In the genomic region with DNA sequence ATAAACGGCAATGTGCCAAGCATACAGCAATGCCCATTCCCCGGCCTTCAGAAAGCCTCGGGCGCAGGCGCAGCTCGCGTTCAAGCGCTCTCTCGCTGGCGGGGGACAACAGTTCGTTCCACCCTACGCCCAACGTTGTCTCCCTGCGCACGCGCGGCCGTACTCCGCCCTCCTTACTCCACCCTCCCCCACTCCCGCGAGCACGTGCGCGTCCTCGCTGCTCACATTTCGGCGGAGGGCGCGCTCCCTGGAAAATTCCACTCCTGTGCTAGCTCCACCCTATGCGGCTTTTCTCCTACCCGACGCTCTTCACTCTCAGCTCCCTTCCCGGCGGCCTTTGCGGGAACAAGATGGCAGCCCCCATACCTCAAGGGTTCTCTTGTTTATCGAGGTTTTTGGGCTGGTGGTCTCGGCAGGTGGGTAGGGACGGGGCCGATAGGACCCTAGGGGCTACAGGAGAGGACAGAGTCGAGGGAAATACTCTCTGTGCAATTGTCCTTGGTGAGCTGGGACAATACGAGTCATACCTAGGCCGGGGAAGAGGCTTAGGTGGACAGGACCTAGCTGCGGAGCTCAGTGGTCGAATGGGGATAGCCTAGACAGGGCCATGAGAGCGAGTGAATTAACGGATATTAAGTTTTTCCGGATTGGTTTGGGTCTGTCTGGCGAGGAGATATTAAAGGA, we compare ENCODE assay signal across 1 cellular context.
A peak's percentile ranks its signal among the peaks of the same experiment; 100 is the strongest.
TF ChIP-seq lines count a peak whose summit lies in the region.
"Not testable (repeated sequence)": the region's sequence is repeated elsewhere in the genome, so short reads cannot be mapped to it uniquely, and the experiment has no call there.

A gene (plus strand): TSS at position 335 of the 684 bp plus-strand sequence. CDS start 16 bp downstream, at position 351.

TF ChIP-seq in K562, 482 proteins besides CTCF, POLR2A, EP300 and RAD21 (continued from another document and continues in another):
- TF ChIP-seq, protein P1, sequence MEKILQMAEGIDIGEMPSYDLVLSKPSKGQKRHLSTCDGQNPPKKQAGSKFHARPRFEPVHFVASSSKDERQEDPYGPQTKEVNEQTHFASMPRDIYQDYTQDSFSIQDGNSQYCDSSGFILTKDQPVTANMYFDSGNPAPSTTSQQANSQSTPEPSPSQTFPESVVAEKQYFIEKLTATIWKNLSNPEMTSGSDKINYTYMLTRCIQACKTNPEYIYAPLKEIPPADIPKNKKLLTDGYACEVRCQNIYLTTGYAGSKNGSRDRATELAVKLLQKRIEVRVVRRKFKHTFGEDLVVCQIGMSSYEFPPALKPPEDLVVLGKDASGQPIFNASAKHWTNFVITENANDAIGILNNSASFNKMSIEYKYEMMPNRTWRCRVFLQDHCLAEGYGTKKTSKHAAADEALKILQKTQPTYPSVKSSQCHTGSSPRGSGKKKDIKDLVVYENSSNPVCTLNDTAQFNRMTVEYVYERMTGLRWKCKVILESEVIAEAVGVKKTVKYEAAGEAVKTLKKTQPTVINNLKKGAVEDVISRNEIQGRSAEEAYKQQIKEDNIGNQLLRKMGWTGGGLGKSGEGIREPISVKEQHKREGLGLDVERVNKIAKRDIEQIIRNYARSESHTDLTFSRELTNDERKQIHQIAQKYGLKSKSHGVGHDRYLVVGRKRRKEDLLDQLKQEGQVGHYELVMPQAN (IDR thresholded peaks at IDR 0.05; ENCODE audit: borderline replicate concordance): peak; percentile 70; the same call in 1 of the 2 replicates
- peak; percentile 55 for TF ChIP-seq CREM (IDR thresholded peaks at IDR 0.05; ENCODE audit: low read depth)
- TF ChIP-seq HDAC1 (IDR thresholded peaks at IDR 0.05): peak in 1 of 2 experiments; percentile 55; a peak in 1 of 4 replicates
- peak; percentile 37; the same call in 1 of the 2 replicates for TF ChIP-seq NFRKB (IDR thresholded peaks at IDR 0.05; ENCODE audit: low read depth)
- TF ChIP-seq JUN (IDR thresholded peaks at IDR 0.05; ENCODE audit: borderline replicate concordance, low read depth, low read length): peak; percentile 17; the same call in 1 of the 2 replicates
- TF ChIP-seq JUN (CRISPR knock-in tag; IDR thresholded peaks at IDR 0.05; ENCODE audit: borderline replicate concordance); MYC (CRISPR knock-in tag; IDR thresholded peaks at IDR 0.05; ENCODE audit: borderline replicate concordance, low read depth); NR2C2 (CRISPR knock-in tag; IDR thresholded peaks at IDR 0.05): not testable (repeated sequence)
- TF ChIP-seq, protein P2, sequence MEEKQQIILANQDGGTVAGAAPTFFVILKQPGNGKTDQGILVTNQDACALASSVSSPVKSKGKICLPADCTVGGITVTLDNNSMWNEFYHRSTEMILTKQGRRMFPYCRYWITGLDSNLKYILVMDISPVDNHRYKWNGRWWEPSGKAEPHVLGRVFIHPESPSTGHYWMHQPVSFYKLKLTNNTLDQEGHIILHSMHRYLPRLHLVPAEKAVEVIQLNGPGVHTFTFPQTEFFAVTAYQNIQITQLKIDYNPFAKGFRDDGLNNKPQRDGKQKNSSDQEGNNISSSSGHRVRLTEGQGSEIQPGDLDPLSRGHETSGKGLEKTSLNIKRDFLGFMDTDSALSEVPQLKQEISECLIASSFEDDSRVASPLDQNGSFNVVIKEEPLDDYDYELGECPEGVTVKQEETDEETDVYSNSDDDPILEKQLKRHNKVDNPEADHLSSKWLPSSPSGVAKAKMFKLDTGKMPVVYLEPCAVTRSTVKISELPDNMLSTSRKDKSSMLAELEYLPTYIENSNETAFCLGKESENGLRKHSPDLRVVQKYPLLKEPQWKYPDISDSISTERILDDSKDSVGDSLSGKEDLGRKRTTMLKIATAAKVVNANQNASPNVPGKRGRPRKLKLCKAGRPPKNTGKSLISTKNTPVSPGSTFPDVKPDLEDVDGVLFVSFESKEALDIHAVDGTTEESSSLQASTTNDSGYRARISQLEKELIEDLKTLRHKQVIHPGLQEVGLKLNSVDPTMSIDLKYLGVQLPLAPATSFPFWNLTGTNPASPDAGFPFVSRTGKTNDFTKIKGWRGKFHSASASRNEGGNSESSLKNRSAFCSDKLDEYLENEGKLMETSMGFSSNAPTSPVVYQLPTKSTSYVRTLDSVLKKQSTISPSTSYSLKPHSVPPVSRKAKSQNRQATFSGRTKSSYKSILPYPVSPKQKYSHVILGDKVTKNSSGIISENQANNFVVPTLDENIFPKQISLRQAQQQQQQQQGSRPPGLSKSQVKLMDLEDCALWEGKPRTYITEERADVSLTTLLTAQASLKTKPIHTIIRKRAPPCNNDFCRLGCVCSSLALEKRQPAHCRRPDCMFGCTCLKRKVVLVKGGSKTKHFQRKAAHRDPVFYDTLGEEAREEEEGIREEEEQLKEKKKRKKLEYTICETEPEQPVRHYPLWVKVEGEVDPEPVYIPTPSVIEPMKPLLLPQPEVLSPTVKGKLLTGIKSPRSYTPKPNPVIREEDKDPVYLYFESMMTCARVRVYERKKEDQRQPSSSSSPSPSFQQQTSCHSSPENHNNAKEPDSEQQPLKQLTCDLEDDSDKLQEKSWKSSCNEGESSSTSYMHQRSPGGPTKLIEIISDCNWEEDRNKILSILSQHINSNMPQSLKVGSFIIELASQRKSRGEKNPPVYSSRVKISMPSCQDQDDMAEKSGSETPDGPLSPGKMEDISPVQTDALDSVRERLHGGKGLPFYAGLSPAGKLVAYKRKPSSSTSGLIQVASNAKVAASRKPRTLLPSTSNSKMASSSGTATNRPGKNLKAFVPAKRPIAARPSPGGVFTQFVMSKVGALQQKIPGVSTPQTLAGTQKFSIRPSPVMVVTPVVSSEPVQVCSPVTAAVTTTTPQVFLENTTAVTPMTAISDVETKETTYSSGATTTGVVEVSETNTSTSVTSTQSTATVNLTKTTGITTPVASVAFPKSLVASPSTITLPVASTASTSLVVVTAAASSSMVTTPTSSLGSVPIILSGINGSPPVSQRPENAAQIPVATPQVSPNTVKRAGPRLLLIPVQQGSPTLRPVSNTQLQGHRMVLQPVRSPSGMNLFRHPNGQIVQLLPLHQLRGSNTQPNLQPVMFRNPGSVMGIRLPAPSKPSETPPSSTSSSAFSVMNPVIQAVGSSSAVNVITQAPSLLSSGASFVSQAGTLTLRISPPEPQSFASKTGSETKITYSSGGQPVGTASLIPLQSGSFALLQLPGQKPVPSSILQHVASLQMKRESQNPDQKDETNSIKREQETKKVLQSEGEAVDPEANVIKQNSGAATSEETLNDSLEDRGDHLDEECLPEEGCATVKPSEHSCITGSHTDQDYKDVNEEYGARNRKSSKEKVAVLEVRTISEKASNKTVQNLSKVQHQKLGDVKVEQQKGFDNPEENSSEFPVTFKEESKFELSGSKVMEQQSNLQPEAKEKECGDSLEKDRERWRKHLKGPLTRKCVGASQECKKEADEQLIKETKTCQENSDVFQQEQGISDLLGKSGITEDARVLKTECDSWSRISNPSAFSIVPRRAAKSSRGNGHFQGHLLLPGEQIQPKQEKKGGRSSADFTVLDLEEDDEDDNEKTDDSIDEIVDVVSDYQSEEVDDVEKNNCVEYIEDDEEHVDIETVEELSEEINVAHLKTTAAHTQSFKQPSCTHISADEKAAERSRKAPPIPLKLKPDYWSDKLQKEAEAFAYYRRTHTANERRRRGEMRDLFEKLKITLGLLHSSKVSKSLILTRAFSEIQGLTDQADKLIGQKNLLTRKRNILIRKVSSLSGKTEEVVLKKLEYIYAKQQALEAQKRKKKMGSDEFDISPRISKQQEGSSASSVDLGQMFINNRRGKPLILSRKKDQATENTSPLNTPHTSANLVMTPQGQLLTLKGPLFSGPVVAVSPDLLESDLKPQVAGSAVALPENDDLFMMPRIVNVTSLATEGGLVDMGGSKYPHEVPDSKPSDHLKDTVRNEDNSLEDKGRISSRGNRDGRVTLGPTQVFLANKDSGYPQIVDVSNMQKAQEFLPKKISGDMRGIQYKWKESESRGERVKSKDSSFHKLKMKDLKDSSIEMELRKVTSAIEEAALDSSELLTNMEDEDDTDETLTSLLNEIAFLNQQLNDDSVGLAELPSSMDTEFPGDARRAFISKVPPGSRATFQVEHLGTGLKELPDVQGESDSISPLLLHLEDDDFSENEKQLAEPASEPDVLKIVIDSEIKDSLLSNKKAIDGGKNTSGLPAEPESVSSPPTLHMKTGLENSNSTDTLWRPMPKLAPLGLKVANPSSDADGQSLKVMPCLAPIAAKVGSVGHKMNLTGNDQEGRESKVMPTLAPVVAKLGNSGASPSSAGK (IDR thresholded peaks at IDR 0.05): peak; percentile 73
- TF ChIP-seq NFIC (IDR thresholded peaks at IDR 0.05): peak; percentile 61; the same call in 1 of the 2 replicates
- peak; percentile 67 for TF ChIP-seq SUPT5H (IDR thresholded peaks at IDR 0.05)
- peak; percentile 39 for TF ChIP-seq HMGN3 (IDR thresholded peaks at IDR 0.05; ENCODE audit: borderline replicate concordance, extremely low read depth, insufficient read length, low read depth, low read length)
- TF ChIP-seq, protein P3, sequence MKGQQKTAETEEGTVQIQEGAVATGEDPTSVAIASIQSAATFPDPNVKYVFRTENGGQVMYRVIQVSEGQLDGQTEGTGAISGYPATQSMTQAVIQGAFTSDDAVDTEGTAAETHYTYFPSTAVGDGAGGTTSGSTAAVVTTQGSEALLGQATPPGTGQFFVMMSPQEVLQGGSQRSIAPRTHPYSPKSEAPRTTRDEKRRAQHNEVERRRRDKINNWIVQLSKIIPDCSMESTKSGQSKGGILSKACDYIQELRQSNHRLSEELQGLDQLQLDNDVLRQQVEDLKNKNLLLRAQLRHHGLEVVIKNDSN (CRISPR knock-in tag; IDR thresholded peaks at IDR 0.05): peak; percentile 87
- TF ChIP-seq CXXC5 (CRISPR knock-in tag; IDR thresholded peaks at IDR 0.05): peak; percentile 83
- TF ChIP-seq, protein P4, sequence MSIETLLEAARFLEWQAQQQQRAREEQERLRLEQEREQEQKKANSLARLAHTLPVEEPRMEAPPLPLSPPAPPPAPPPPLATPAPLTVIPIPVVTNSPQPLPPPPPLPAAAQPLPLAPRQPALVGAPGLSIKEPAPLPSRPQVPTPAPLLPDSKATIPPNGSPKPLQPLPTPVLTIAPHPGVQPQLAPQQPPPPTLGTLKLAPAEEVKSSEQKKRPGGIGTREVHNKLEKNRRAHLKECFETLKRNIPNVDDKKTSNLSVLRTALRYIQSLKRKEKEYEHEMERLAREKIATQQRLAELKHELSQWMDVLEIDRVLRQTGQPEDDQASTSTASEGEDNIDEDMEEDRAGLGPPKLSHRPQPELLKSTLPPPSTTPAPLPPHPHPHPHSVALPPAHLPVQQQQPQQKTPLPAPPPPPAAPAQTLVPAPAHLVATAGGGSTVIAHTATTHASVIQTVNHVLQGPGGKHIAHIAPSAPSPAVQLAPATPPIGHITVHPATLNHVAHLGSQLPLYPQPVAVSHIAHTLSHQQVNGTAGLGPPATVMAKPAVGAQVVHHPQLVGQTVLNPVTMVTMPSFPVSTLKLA (conservative IDR thresholded peaks at IDR 0.05): peak; percentile 92 to 95
- TF ChIP-seq, protein P5, sequence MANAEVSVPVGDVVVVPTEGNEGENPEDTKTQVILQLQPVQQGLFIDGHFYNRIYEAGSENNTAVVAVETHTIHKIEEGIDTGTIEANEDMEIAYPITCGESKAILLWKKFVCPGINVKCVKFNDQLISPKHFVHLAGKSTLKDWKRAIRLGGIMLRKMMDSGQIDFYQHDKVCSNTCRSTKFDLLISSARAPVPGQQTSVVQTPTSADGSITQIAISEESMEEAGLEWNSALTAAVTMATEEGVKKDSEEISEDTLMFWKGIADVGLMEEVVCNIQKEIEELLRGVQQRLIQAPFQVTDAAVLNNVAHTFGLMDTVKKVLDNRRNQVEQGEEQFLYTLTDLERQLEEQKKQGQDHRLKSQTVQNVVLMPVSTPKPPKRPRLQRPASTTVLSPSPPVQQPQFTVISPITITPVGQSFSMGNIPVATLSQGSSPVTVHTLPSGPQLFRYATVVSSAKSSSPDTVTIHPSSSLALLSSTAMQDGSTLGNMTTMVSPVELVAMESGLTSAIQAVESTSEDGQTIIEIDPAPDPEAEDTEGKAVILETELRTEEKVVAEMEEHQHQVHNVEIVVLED (CRISPR knock-in tag; IDR thresholded peaks at IDR 0.05): peak; percentile 84
- peak; percentile 90 for TF ChIP-seq MEIS2 (IDR thresholded peaks at IDR 0.05; ENCODE audit: partially characterized antibody)
- TF ChIP-seq ETV5 (CRISPR knock-in tag; IDR thresholded peaks at IDR 0.05; ENCODE audit: low read depth): 0 out of 2 replicates have a peak, but pooled peaks have one; percentile 21
- peak; percentile 92 for TF ChIP-seq MYC (IDR thresholded peaks at IDR 0.05; ENCODE audit: low read depth, low read length)
- TF ChIP-seq, protein P6, sequence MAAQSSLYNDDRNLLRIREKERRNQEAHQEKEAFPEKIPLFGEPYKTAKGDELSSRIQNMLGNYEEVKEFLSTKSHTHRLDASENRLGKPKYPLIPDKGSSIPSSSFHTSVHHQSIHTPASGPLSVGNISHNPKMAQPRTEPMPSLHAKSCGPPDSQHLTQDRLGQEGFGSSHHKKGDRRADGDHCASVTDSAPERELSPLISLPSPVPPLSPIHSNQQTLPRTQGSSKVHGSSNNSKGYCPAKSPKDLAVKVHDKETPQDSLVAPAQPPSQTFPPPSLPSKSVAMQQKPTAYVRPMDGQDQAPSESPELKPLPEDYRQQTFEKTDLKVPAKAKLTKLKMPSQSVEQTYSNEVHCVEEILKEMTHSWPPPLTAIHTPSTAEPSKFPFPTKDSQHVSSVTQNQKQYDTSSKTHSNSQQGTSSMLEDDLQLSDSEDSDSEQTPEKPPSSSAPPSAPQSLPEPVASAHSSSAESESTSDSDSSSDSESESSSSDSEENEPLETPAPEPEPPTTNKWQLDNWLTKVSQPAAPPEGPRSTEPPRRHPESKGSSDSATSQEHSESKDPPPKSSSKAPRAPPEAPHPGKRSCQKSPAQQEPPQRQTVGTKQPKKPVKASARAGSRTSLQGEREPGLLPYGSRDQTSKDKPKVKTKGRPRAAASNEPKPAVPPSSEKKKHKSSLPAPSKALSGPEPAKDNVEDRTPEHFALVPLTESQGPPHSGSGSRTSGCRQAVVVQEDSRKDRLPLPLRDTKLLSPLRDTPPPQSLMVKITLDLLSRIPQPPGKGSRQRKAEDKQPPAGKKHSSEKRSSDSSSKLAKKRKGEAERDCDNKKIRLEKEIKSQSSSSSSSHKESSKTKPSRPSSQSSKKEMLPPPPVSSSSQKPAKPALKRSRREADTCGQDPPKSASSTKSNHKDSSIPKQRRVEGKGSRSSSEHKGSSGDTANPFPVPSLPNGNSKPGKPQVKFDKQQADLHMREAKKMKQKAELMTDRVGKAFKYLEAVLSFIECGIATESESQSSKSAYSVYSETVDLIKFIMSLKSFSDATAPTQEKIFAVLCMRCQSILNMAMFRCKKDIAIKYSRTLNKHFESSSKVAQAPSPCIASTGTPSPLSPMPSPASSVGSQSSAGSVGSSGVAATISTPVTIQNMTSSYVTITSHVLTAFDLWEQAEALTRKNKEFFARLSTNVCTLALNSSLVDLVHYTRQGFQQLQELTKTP (IDR thresholded peaks at IDR 0.05; ENCODE audit: low read depth in 1 of 2, partially characterized antibody in 2 of 2): peak; percentile 39 to 88
- peak; percentile 76 for TF ChIP-seq POLR2G (IDR thresholded peaks at IDR 0.05; ENCODE audit: low read depth, low read length)
- TF ChIP-seq HNRNPLL (IDR thresholded peaks at IDR 0.05; ENCODE audit: low read depth, low read length, poor library complexity, severe bottlenecking): peak; percentile 73
- TF ChIP-seq L3MBTL2 (IDR thresholded peaks at IDR 0.05): peak; percentile 85
- TF ChIP-seq MAZ (CRISPR knock-in tag; conservative IDR thresholded peaks at IDR 0.05 in 1 of 2, IDR thresholded peaks at IDR 0.05 in 1 of 2): peak; percentile 64 to 82
- 0 out of 2 replicates have a peak, but pooled peaks have one; percentile 39 for TF ChIP-seq NR2C2 (tag; IDR thresholded peaks at IDR 0.05)
- TF ChIP-seq, protein P7, sequence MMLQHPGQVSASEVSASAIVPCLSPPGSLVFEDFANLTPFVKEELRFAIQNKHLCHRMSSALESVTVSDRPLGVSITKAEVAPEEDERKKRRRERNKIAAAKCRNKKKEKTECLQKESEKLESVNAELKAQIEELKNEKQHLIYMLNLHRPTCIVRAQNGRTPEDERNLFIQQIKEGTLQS (IDR thresholded peaks at IDR 0.05): 0 out of 2 replicates have a peak, but pooled peaks have one; percentile 6
- TF ChIP-seq, protein P7 (CRISPR knock-in tag; conservative IDR thresholded peaks at IDR 0.05): not testable (repeated sequence)
- peak; percentile 81 for TF ChIP-seq EP400 (IDR thresholded peaks at IDR 0.05)
